ENCODE assay signal across 11 cellular contexts in genomic region chr12:120901818-120902217, GRCh38. TPM values are rescaled to one million over a fixed set of nuclear protein-coding genes. Genes with fewer than 3 reads are reported as not detected.
A peak's percentile ranks its signal among the peaks of the same experiment; 100 is the strongest.
DNase-seq lines count a peak whose midpoint lies in the region; ATAC-seq and TF ChIP-seq lines count a peak whose summit lies in the region.
"Had no signal": no experiment of that assay in that cellular context is flagged by ENCODE, and none has a peak within 500 bp of the region (broad histone marks: within the 10 kb centered on the region; RNA-seq: fewer than 3 reads in every experiment).

No MANE protein-coding gene starts in this region.

- intact Hi-C loops in sigmoid colon (cut with DNase I) = loop anchor here (2.0 to 5.0 kb wide), 3 partner anchors 70 to 175 kb away; no protein-coding TSS in a partner anchor

- peaks cover 20% of the 10 kb centered on the region for H3K36me3 Mint-ChIP-seq in activated CD8-positive, alpha-beta T cell treated with anti-CD3 and anti-CD28 coated beads, Interleukin-2, amount 10 ng/mL, durations not matched to agents 7 days and 5 days (ENCODE audit: low read depth)
- peaks cover 7% of the 10 kb centered on the region for H3K36me3 Mint-ChIP-seq in memory B cell
- H3K36me3 Mint-ChIP-seq in chondrocyte (ENCODE audit: low read depth) = no peaks in the 10 kb centered on the region

- TF ChIP-seq EP300 in sigmoid colon (IDR thresholded peaks at IDR 0.05) = no peak

- peaks cover 48% of the 10 kb centered on the region for H3K79me2 ChIP-seq in ACC112 (ENCODE audit: control insufficient read depth, insufficient read depth, low read length, unreplicated experiment)

- CTCF ChIA-PET in activated CD8-positive, alpha-beta T cell treated with anti-CD3 and anti-CD28 coated beads, Interleukin-2, amount 10 ng/mL, durations not matched to agents 7 days and 5 days (lab: Charles Lee) = interaction anchor here (1.3 to 2.4 kb wide), 4 partner anchors 15 to 71 kb away, joined by 4 to 16 read pairs (median 8); no protein-coding TSS in a partner anchor

- no peak overlapping the region for H3K27ac Mint-ChIP-seq in activated CD8-positive, alpha-beta T cell treated with anti-CD3 and anti-CD28 coated beads, Interleukin-2, amount 10 ng/mL, durations not matched to agents 7 days and 5 days
- peak overlapping the region; percentile 65 for H3K27ac Mint-ChIP-seq in memory B cell
- H3K27ac Mint-ChIP-seq in chondrocyte (ENCODE audit: unreplicated experiment) = no peak overlapping the region

- peak overlapping the region; percentile 6 for H3K4me3 Mint-ChIP-seq in activated CD8-positive, alpha-beta T cell treated with anti-CD3 and anti-CD28 coated beads, Interleukin-2, amount 10 ng/mL, durations not matched to agents 7 days and 5 days
- H3K4me3 Mint-ChIP-seq in memory B cell (no peak overlapping the region), chondrocyte (ENCODE audit: unreplicated experiment) (no peak overlapping the region)

- no peak for TF ChIP-seq CTCF in GM12865 (IDR thresholded peaks at IDR 0.05; ENCODE audit: insufficient read depth, low read depth, low read length, missing control alignments)
- no peak for TF ChIP-seq CTCF in chondrocyte (IDR thresholded peaks at IDR 0.05)
- TF ChIP-seq CTCF in sigmoid colon (IDR thresholded peaks at IDR 0.05) = no peak

- H3K4me1 ChIP-seq in ACC112 (ENCODE audit: control insufficient read depth, insufficient read depth, low read length, unreplicated experiment) (peaks cover 7% of the 10 kb centered on the region), sigmoid colon (peaks cover 0 to 34% (median 21%) of the 10 kb centered on the region in 4 donors)

- H3K9me3 Mint-ChIP-seq in activated CD8-positive, alpha-beta T cell treated with anti-CD3 and anti-CD28 coated beads, Interleukin-2, amount 10 ng/mL, durations not matched to agents 7 days and 5 days (ENCODE audit: insufficient read depth) = no peaks in the 10 kb centered on the region
- H3K9me3 Mint-ChIP-seq in memory B cell (no peaks in the 10 kb centered on the region), chondrocyte (ENCODE audit: low read depth) (no peaks in the 10 kb centered on the region)

- H2AFZ ChIP-seq in ACC112 (ENCODE audit: low read length, unreplicated experiment) = no peak overlapping the region

- ATAC-seq in activated CD8-positive, alpha-beta T cell treated with anti-CD3 and anti-CD28 coated beads, Interleukin-2, amount 10 ng/mL, durations not matched to agents 7 days and 5 days = no peak
- no peak for ATAC-seq in memory B cell (ENCODE audit: low read depth)
- ATAC-seq in GM18858 (IDR thresholded peaks at IDR 0.05; ENCODE audit: unreplicated experiment) = no peak

- H3K4me1 Mint-ChIP-seq in activated CD8-positive, alpha-beta T cell treated with anti-CD3 and anti-CD28 coated beads, Interleukin-2, amount 10 ng/mL, durations not matched to agents 7 days and 5 days (ENCODE audit: low read depth) = peaks cover 35% of the 10 kb centered on the region
- H3K4me1 Mint-ChIP-seq in memory B cell = peaks cover 40% of the 10 kb centered on the region
- peaks cover 26% of the 10 kb centered on the region for H3K4me1 Mint-ChIP-seq in chondrocyte (ENCODE audit: low read depth)

- H3K9me3 ChIP-seq in sigmoid colon = no peaks in the 10 kb centered on the region

- DNase-seq in GM12865 (ENCODE audit: low read depth) (peak; percentile 50), memory B cell (ENCODE audit: low spot score in 2 of 2) (no peak), chondrocyte (ENCODE audit: low spot score) (no peak), AG08396 (ENCODE audit: low spot score) (no peak), sigmoid colon (no peak)
- no peak for DNase-seq in activated CD8-positive, alpha-beta T cell treated with anti-CD3 and anti-CD28 coated beads, Interleukin-2, amount 10 ng/mL, durations not matched to agents 7 days and 5 days
- DNase-seq: activated naive CD4-positive, alpha-beta T cell; NCI-H187 treated with DMSO at 0.1 percent for 48 hours; WERI-Rb-1 had no signal

- WGBS in sigmoid colon, 2 donors = 26 to 67% methylated on average over 4 of the region's 4 CpGs

- no peaks in the 10 kb centered on the region for H3K27me3 Mint-ChIP-seq in activated CD8-positive, alpha-beta T cell treated with anti-CD3 and anti-CD28 coated beads, Interleukin-2, amount 10 ng/mL, durations not matched to agents 7 days and 5 days (ENCODE audit: low read depth)
- H3K27me3 Mint-ChIP-seq in memory B cell (no peaks in the 10 kb centered on the region), chondrocyte (ENCODE audit: low read depth) (no peaks in the 10 kb centered on the region)

- POLR2A ChIA-PET in activated CD8-positive, alpha-beta T cell treated with anti-CD3 and anti-CD28 coated beads, Interleukin-2, amount 10 ng/mL, durations not matched to agents 7 days and 5 days (lab: Charles Lee) = interaction anchor here (5.4 kb wide), 1 partner anchor 14 kb away, joined by 50 read pairs; no protein-coding TSS in a partner anchor

- no peaks in the 10 kb centered on the region for H3K27me3 ChIP-seq in ACC112 (ENCODE audit: insufficient read depth, low read length)
- no peaks in the 10 kb centered on the region for H3K27me3 ChIP-seq in sigmoid colon

- no peak for TF ChIP-seq POLR2A in sigmoid colon (IDR thresholded peaks at IDR 0.05)

- H3K36me3 ChIP-seq in ACC112 (ENCODE audit: insufficient read depth, low read length) (no peaks in the 10 kb centered on the region), sigmoid colon (peaks cover 0 to 5% (median 0%) of the 10 kb centered on the region in 4 donors)

- peak overlapping the region; percentile 94 for H3K4me3 ChIP-seq in ACC112 (ENCODE audit: low read depth, low read length)
- peak overlapping the region; percentile 95 for H3K4me3 ChIP-seq in GM12865 (ENCODE audit: low read depth, low read length)
- H3K4me3 ChIP-seq in sigmoid colon = no peak overlapping the region

- no peak overlapping the region for H3K27ac ChIP-seq in ACC112 (ENCODE audit: low read depth, low read length)
- peak overlapping the region in 1 of 4 donors; percentile 96 for H3K27ac ChIP-seq in sigmoid colon
- H3K27ac ChIP-seq: WERI-Rb-1 had no signal

RNA-seq across cellular contexts. Expression of gene SPPL3, which starts 2.3 kb away (rescaled TPM):
- 10 to 100 TPM; 23.3 to 27.8 TPM for total RNA-seq in activated CD8-positive, alpha-beta T cell treated with anti-CD3 and anti-CD28 coated beads, Interleukin-2, amount 10 ng/mL, durations not matched to agents 7 days and 5 days
- total RNA-seq in chondrocyte = 45.7 to 53.6 TPM (median 51.3 TPM) in 3 replicates
- total RNA-seq in sigmoid colon = 10 to 100 TPM; 17.1 to 28.0 (median 19.3) TPM
- 10 to 100 TPM in 2 of 3 donors, 1 to 10 TPM in 1; 8.6 to 24.7 (median 12.6) TPM for polyA plus RNA-seq in sigmoid colon

Comparison
In these comparisons a context has a peak if more than half of its experiments do, and no peak if none do; other contexts are left out.
1. H3K4me3 ChIP-seq: peak in ACC112 (single experiment) and GM12865 (single experiment); none in sigmoid colon (0 of 4).